ENCODE assay signal across 16 cellular contexts in genomic region chr15:57962887-57963286, GRCh38.
"Had no signal": no experiment of that assay in that cellular context is flagged by ENCODE, and none has a peak within 500 bp of the region (broad histone marks: within the 10 kb centered on the region; RNA-seq: fewer than 3 reads in every experiment).

No MANE protein-coding gene starts in this region.

- H3K4me3 Mint-ChIP-seq: endodermal cell; stimulated activated naive B cell treated with anti-CD40 and anti-IgM and Interleukin-4, amounts not matched to agents 10 μg/mL and 1 μg/mL and 100 μg/mL, for 72 hours; T-helper 17 cell; type B pancreatic cell had no signal

- DNase-seq: activated naive CD4-positive, alpha-beta T cell treated with anti-CD3 and anti-CD28 coated beads, Interleukin-2, amount 50 U/mL, for 16 hours; activated T-cell treated with anti-CD3 and anti-CD28 coated beads, Interleukin-2, amount 50 U/mL, for 1 hour; adrenal gland; body of pancreas; dermis blood vessel endothelial cell; endodermal cell; esophagus squamous epithelium; foreskin melanocyte; head of caudate nucleus; mesenchymal stem cell; sigmoid colon; stimulated activated CD4-positive, alpha-beta T cell treated with anti-CD3 and anti-CD28 coated beads, Interleukin-2, amount 100 ng/mL, for 24 hours; stimulated activated naive B cell treated with anti-CD40 and anti-IgM and Interleukin-4, amounts not matched to agents 10 μg/mL and 1 μg/mL and 100 μg/mL, for 72 hours; substantia nigra; T-helper 17 cell had no signal

- H3K9me3 Mint-ChIP-seq: endodermal cell; stimulated activated naive B cell treated with anti-CD40 and anti-IgM and Interleukin-4, amounts not matched to agents 10 μg/mL and 1 μg/mL and 100 μg/mL, for 72 hours; type B pancreatic cell had no signal

- H3K27ac ChIP-seq: adrenal gland, body of pancreas, esophagus squamous epithelium, sigmoid colon had no signal

- H3K4me1 Mint-ChIP-seq: stimulated activated naive B cell treated with anti-CD40 and anti-IgM and Interleukin-4, amounts not matched to agents 10 μg/mL and 1 μg/mL and 100 μg/mL, for 72 hours; T-helper 17 cell had no signal

- H3K27ac Mint-ChIP-seq: endodermal cell; stimulated activated naive B cell treated with anti-CD40 and anti-IgM and Interleukin-4, amounts not matched to agents 10 μg/mL and 1 μg/mL and 100 μg/mL, for 72 hours; T-helper 17 cell; type B pancreatic cell had no signal

- H3K36me3 ChIP-seq: adrenal gland, esophagus squamous epithelium, sigmoid colon had no signal

- H3K27me3 ChIP-seq: adrenal gland, body of pancreas, sigmoid colon had no signal

- H3K4me1 ChIP-seq: adrenal gland, body of pancreas, esophagus squamous epithelium, sigmoid colon had no signal

- H3K9me3 ChIP-seq: adrenal gland, body of pancreas, esophagus squamous epithelium, sigmoid colon had no signal

- H3K4me3 ChIP-seq: adrenal gland, body of pancreas, esophagus squamous epithelium, sigmoid colon had no signal

- H3K36me3 Mint-ChIP-seq: stimulated activated naive B cell treated with anti-CD40 and anti-IgM and Interleukin-4, amounts not matched to agents 10 μg/mL and 1 μg/mL and 100 μg/mL, for 72 hours; type B pancreatic cell had no signal
